In the genomic region with DNA sequence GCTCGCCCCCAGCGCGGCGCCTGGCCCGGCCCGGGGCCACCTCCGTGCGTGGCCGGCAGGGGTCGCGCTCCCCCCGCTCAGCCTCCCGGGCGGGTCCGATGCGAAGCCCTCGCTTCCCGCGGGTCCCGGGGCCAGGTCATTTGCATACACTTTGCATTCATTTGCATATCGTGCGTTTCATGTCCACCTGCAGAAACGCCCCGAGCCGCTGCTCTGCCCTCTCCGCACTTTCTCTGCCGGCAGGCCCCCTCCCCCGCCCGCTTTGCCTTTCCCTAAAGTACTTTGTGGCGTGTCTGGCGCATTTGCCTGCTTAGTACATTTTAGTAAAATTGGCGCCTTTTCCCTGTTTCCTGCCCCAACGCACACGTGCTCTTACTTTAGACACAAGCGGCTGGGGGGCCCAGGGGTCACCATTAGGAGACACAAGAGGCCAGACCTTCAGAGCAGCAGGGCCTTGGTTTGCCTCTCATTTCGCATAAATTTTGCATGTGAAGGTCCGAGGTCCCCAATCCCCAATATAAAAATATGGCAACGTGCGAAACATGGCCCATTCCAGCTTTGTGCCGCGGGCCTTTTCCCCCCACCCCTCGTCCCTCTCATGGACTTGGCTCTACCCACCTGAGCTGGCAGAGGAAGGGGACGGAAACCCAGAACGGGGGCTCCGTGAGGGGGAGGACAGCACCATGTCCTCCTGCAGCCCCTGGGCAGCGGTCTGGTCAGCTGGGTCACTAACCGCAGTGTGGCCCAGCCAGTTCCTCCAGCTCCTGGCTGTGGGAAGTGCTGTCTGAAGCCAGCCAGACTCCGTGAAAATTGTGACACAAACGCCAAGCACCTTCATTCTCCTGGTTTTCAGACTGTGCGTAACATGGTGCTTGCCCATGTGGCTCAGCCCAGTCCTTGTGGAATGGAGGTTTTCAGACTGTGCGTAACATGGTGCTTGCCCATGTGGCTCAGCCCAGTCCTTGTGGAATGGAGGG, we compare ENCODE assay signal across 9 cellular contexts. TPM values are rescaled to one million over a fixed set of nuclear protein-coding genes. Genes with fewer than 3 reads are reported as not detected.
A peak's percentile ranks its signal among the peaks of the same experiment; 100 is the strongest.
DNase-seq lines count a peak whose midpoint lies in the region; ATAC-seq and TF ChIP-seq lines count a peak whose summit lies in the region.
"Had no signal": no experiment of that assay in that cellular context is flagged by ENCODE, and none has a peak within 500 bp of the region (broad histone marks: within the 10 kb centered on the region; RNA-seq: fewer than 3 reads in every experiment).

No MANE protein-coding gene starts in this region.

- no peak overlapping the region for H3K4me3 ChIP-seq in CD4-positive, CD25-positive, alpha-beta regulatory T cell (ENCODE audit: low read depth, low read length)
- peak overlapping the region in 3 of 4 donors; percentile 47 to 56 (median 54) for H3K4me3 ChIP-seq in sigmoid colon

- no peaks in the 10 kb centered on the region for H3K36me3 Mint-ChIP-seq in CD4-positive, CD25-positive, alpha-beta regulatory T cell
- H3K36me3 Mint-ChIP-seq in glutamatergic neuron (ENCODE audit: unreplicated experiment) = no peaks in the 10 kb centered on the region

- peak overlapping the region; percentile 53 to 90 (median 70) for H3K4me3 Mint-ChIP-seq in CD4-positive, CD25-positive, alpha-beta regulatory T cell
- peak overlapping the region; percentile 64 for H3K4me3 Mint-ChIP-seq in glutamatergic neuron (ENCODE audit: unreplicated experiment)

- peaks cover 52% of the 10 kb centered on the region for H3K27me3 Mint-ChIP-seq in CD4-positive, CD25-positive, alpha-beta regulatory T cell
- H3K27me3 Mint-ChIP-seq in glutamatergic neuron (ENCODE audit: unreplicated experiment) = peaks cover 10% of the 10 kb centered on the region

- peaks cover 21% of the 10 kb centered on the region for H3K4me1 ChIP-seq in CD4-positive, CD25-positive, alpha-beta regulatory T cell (ENCODE audit: control insufficient read depth, insufficient read depth, low read length, poor library complexity, severe bottlenecking)
- H3K4me1 ChIP-seq in sigmoid colon = peaks cover 0 to 35% (median 26%) of the 10 kb centered on the region in 4 donors

- no peak overlapping the region for H3K27ac ChIP-seq in CD4-positive, CD25-positive, alpha-beta regulatory T cell (ENCODE audit: insufficient read depth, low read length, poor library complexity, severe bottlenecking)
- no peak overlapping the region for H3K27ac ChIP-seq in sigmoid colon
- H3K27ac ChIP-seq: KMS-11 had no signal

- H3K27me3 ChIP-seq in CD4-positive, CD25-positive, alpha-beta regulatory T cell (ENCODE audit: control insufficient read depth, insufficient read depth, low read length) = peaks cover 7% of the 10 kb centered on the region
- H3K27me3 ChIP-seq in sigmoid colon = peaks cover 24 to 88% (median 52%) of the 10 kb centered on the region in 3 donors

- H3K4me1 Mint-ChIP-seq in CD4-positive, CD25-positive, alpha-beta regulatory T cell = peaks cover 0 to 12% (median 0%) of the 10 kb centered on the region in 4 donors
- H3K4me1 Mint-ChIP-seq in glutamatergic neuron (ENCODE audit: low read depth, unreplicated experiment) = peaks cover 8% of the 10 kb centered on the region

- TF ChIP-seq EP300 in sigmoid colon (IDR thresholded peaks at IDR 0.05) = no peak

- no peaks in the 10 kb centered on the region for H3K9me3 Mint-ChIP-seq in CD4-positive, CD25-positive, alpha-beta regulatory T cell
- H3K9me3 Mint-ChIP-seq in glutamatergic neuron (ENCODE audit: unreplicated experiment) = peaks cover 9% of the 10 kb centered on the region

- ATAC-seq in CD4-positive, CD25-positive, alpha-beta regulatory T cell (ENCODE audit: low read depth in 2 of 2) = peak; percentile 58 to 63
- ATAC-seq in GM21360 (IDR thresholded peaks at IDR 0.05; ENCODE audit: unreplicated experiment) (peak; percentile 69), HG03520 (IDR thresholded peaks at IDR 0.05; ENCODE audit: unreplicated experiment) (no peak)

- TF ChIP-seq CTCF in glutamatergic neuron (IDR thresholded peaks at IDR 0.05; ENCODE audit: partially characterized antibody, unreplicated experiment) (peak; percentile 85), sigmoid colon (IDR thresholded peaks at IDR 0.05) (peak in 3 of 4 experiments; percentile 28 to 76 (median 31))

- H3K9me3 ChIP-seq in CD4-positive, CD25-positive, alpha-beta regulatory T cell (ENCODE audit: control insufficient read depth in 2 of 2, low read length in 2 of 2) = no peaks in the 10 kb centered on the region
- no peaks in the 10 kb centered on the region for H3K9me3 ChIP-seq in sigmoid colon

- no peak overlapping the region for H3K27ac Mint-ChIP-seq in CD4-positive, CD25-positive, alpha-beta regulatory T cell
- H3K27ac Mint-ChIP-seq in glutamatergic neuron (ENCODE audit: unreplicated experiment) = peak overlapping the region; percentile 52

- TF ChIP-seq POLR2A in sigmoid colon (IDR thresholded peaks at IDR 0.05) = no peak

- H3K36me3 ChIP-seq in CD4-positive, CD25-positive, alpha-beta regulatory T cell (ENCODE audit: control insufficient read depth, insufficient read depth, low read length) = no peaks in the 10 kb centered on the region
- no peaks in the 10 kb centered on the region for H3K36me3 ChIP-seq in sigmoid colon

- 20 to 26% methylated on average over 51 of the region's 51 CpGs for WGBS in sigmoid colon, 2 donors

- peak; percentile 29 to 43 (median 38) for DNase-seq in CD4-positive, CD25-positive, alpha-beta regulatory T cell
- peak; percentile 4 for DNase-seq in NCI-H2196 treated with DMSO at 0.1 percent for 48 hours (lab: John Stamatoyannopoulos, UW; ENCODE audit: unreplicated experiment)
- DNase-seq in activated T-helper 1 cell treated with Interleukin-2 at 50 U/mL for 16 hours (ENCODE audit: low read depth) = peak; percentile 31
- peak; percentile 88 for DNase-seq in glutamatergic neuron
- DNase-seq in sigmoid colon = no peak
- DNase-seq in EL = no peak

- intact Hi-C loops in sigmoid colon (cut with DNase I) = loop anchor here (1.0 to 5.0 kb wide), 3 partner anchors 130 to 273 kb away; a partner anchor contains a TSS

RNA-seq across cellular contexts. Expression of a gene that starts 34.8 kb away (rescaled TPM):
- total RNA-seq in CD4-positive, CD25-positive, alpha-beta regulatory T cell = 1.3 TPM
- polyA plus RNA-seq in CD4-positive, CD25-positive, alpha-beta regulatory T cell = under 1 TPM in 1 of 4 donors, not detected in 3; 0.25 TPM
- total RNA-seq in glutamatergic neuron (ENCODE audit: unreplicated experiment) (126 TPM), sigmoid colon (10 to 100 TPM in 1 of 4 donors, 1 to 10 TPM in 2, under 1 TPM in 1; 0.95 to 26.8 (median 3.4) TPM)
- polyA plus RNA-seq in sigmoid colon = 1 to 10 TPM; 4.2 to 9.8 (median 7.2) TPM

Comparison
In these comparisons a context has a peak if more than half of its experiments do, and no peak if none do; other contexts are left out.
1. DNase-seq: peak in CD4-positive, CD25-positive, alpha-beta regulatory T cell (3 of 3), NCI-H2196 treated with DMSO at 0.1 percent for 48 hours (single experiment), activated T-helper 1 cell treated with Interleukin-2 at 50 U/mL for 16 hours (single experiment) and glutamatergic neuron (single experiment); none in sigmoid colon (single experiment) and EL (single experiment).